ENCODE assay signal across 15 cellular contexts in the genomic region with DNA sequence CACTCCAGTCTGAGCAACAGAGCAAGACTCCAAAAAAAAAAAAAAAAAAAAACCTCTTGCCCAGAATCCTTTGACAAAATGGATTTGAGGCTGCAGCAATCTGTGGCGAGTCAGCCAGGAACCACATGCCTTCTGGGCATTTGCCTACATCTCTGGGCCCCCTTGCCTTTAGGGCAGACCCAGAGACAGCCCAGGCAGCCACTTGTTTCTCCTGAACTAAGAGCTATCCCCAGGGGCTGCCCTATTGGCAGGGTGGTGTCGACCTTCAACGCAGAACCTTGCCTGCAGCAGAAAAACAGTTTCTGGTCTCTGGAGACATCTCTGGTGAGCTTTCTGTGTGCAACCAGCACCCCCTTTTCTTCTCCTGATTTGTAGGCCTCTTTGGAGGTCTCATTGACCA.
"Had no signal": no experiment of that assay in that cellular context is flagged by ENCODE, and none has a peak within 500 bp of the region (broad histone marks: within the 10 kb centered on the region; RNA-seq: fewer than 3 reads in every experiment).

No MANE protein-coding gene starts in this region.

- H3K4me3 ChIP-seq: breast epithelium, psoas muscle, stomach, thyroid gland, vagina had no signal

- H3K36me3 ChIP-seq: breast epithelium, stomach, thyroid gland, vagina had no signal

- DNase-seq: activated CD4-positive, alpha-beta memory T cell treated with anti-CD3 and anti-CD28 coated beads for 36 hours; activated CD8-positive, alpha-beta memory T cell treated with anti-CD3 and anti-CD28 coated beads, Interleukin-2, amount 50 U/mL, for 4 hours; activated naive CD8-positive, alpha-beta T cell treated with anti-CD3 and anti-CD28 coated beads, Interleukin-2, amount 10 ng/mL, durations not matched to agents 7 days and 5 days; aorta; endodermal cell; glutamatergic neuron; occipital lobe; psoas muscle; stimulated activated CD4-positive, alpha-beta T cell treated with anti-CD3 and anti-CD28 coated beads, Interleukin-4, amount 100 ng/mL, for 4 hours; stomach; T-helper 9 cell had no signal

- ATAC-seq: natural killer cell treated with Interleukin-12 subunit alpha and Interleukin-12 subunit beta and Interleukin-15 and Interleukin-18, amount 100 ng/mL, for 72 hours; psoas muscle had no signal

- H3K4me1 ChIP-seq: breast epithelium, psoas muscle, vagina had no signal

- H3K27ac ChIP-seq: breast epithelium, psoas muscle, stomach, vagina had no signal

- H3K27me3 ChIP-seq: breast epithelium, stomach, thyroid gland, vagina had no signal

- H3K9me3 ChIP-seq: breast epithelium, psoas muscle, stomach, thyroid gland, vagina had no signal
